Comparison of ENCODE assay signal across 10 cellular contexts in genomic region chr4:137861682-137862081, GRCh38.
A peak's percentile ranks its signal among the peaks of the same experiment; 100 is the strongest.
DNase-seq lines count a peak whose midpoint lies in the region; ATAC-seq and TF ChIP-seq lines count a peak whose summit lies in the region.
"Had no signal": no experiment of that assay in that cellular context is flagged by ENCODE, and none has a peak within 500 bp of the region (broad histone marks: within the 10 kb centered on the region; RNA-seq: fewer than 3 reads in every experiment).

No MANE protein-coding gene starts in this region.

- ATAC-seq in right lobe of liver (no peak), omental fat pad (ENCODE audit: low FRiP score) (no peak), GM18498 (IDR thresholded peaks at IDR 0.05; ENCODE audit: unreplicated experiment) (no peak)

- TF ChIP-seq CTCF in astrocyte of the cerebellum (IDR thresholded peaks at IDR 0.05; ENCODE audit: low read depth, low read length, missing control alignments) (no peak), right lobe of liver (IDR thresholded peaks at IDR 0.05) (peak; percentile 32 to 56 (median 45)), omental fat pad (IDR thresholded peaks at IDR 0.05) (no peak)

- no peaks in the 10 kb centered on the region for H3K36me3 ChIP-seq in right lobe of liver

- no peaks in the 10 kb centered on the region for H3K9me3 ChIP-seq in right lobe of liver

- no peak overlapping the region for H3K4me3 ChIP-seq in astrocyte of the cerebellum (ENCODE audit: low read depth, low read length)
- no peak overlapping the region for H3K4me3 ChIP-seq in right lobe of liver

- no peaks in the 10 kb centered on the region for H3K4me1 ChIP-seq in right lobe of liver

- intact Hi-C loops in right lobe of liver (cut with DNase I) = no loop called here

- in situ Hi-C loops in astrocyte of the cerebellum (cut with HindIII; ENCODE audit: low sequenced_read_pairs) = no loop called here

- no peaks in the 10 kb centered on the region for H3K27me3 ChIP-seq in right lobe of liver

- DNase-seq in AG20443 (ENCODE audit: low spot score) (peak; percentile 25), HCEC 1CT (peak; percentile 3), astrocyte of the cerebellum (ENCODE audit: low read depth) (peak; percentile 16), right lobe of liver (no peak), caudate nucleus (lab: John Stamatoyannopoulos, UW) (no peak), omental fat pad (ENCODE audit: low spot score) (no peak)
- no peak for DNase-seq in central memory CD4-positive, alpha-beta T cell
- DNase-seq: NCI-H1436; stimulated activated naive CD4-positive, alpha-beta T cell had no signal

- no peak for TF ChIP-seq POLR2A in right lobe of liver (IDR thresholded peaks at IDR 0.05)

- H3K27ac ChIP-seq in right lobe of liver = no peak overlapping the region
- no peak overlapping the region for H3K27ac ChIP-seq in caudate nucleus (ENCODE audit: low read depth, low read length)

Comparison
In these comparisons a context has a peak if more than half of its experiments do, and no peak if none do; other contexts are left out.
1. DNase-seq: peak in AG20443 (single experiment), HCEC 1CT (single experiment) and astrocyte of the cerebellum (single experiment); none in right lobe of liver (0 of 3), caudate nucleus (0 of 61), omental fat pad (single experiment) and central memory CD4-positive, alpha-beta T cell (single experiment).
2. CTCF ChIP-seq: peak in right lobe of liver (4 of 4); none in astrocyte of the cerebellum (single experiment) and omental fat pad (0 of 3).